Comparison of ENCODE assay signal across 1 cellular context in the genomic region with DNA sequence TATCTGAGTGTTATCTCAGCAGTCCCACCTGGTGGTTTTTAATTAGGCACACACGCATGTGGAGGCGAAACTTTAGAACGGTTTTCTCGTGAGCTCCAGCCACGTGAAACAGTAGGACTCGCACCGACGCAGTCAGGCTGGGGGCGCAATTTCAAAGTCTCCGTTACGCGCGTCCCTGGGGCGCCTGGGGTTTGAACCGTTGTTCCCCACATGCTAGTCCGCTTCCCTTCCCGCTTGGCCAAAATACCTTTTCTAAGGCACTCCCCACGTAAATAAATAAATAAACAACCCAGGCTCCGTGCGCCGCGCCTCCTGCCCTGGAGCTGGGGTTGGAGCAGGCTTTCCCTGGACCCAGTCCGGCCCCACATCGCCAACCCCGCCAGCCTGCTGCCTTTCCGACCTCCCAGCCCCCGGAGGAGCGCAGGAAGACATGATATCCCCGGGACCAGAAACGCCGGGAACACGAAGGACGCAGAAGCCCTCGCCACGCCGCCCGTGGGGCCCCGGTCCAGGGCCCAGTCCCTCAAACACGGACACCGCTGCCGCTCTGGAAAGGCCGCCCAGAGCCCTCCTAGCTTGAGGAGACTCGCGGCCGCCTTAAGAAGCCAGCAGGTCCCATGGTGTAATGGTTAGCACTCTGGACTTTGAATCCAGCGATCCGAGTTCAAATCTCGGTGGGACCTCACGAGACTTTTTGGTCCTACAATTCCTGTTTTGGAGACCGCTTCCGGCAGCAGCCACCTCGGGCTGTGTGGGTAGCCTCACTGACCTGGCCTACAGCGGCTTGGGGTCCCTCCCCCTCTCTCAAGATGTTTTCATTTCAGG.
A peak's percentile ranks its signal among the peaks of the same experiment; 100 is the strongest.
TF ChIP-seq lines count a peak whose summit lies in the region.

No MANE protein-coding gene starts in this region.

TF ChIP-seq in HepG2, 621 proteins besides CTCF, POLR2A, EP300 and RAD21 (continued from another document and continues in another):
- TF ChIP-seq, protein P1, sequence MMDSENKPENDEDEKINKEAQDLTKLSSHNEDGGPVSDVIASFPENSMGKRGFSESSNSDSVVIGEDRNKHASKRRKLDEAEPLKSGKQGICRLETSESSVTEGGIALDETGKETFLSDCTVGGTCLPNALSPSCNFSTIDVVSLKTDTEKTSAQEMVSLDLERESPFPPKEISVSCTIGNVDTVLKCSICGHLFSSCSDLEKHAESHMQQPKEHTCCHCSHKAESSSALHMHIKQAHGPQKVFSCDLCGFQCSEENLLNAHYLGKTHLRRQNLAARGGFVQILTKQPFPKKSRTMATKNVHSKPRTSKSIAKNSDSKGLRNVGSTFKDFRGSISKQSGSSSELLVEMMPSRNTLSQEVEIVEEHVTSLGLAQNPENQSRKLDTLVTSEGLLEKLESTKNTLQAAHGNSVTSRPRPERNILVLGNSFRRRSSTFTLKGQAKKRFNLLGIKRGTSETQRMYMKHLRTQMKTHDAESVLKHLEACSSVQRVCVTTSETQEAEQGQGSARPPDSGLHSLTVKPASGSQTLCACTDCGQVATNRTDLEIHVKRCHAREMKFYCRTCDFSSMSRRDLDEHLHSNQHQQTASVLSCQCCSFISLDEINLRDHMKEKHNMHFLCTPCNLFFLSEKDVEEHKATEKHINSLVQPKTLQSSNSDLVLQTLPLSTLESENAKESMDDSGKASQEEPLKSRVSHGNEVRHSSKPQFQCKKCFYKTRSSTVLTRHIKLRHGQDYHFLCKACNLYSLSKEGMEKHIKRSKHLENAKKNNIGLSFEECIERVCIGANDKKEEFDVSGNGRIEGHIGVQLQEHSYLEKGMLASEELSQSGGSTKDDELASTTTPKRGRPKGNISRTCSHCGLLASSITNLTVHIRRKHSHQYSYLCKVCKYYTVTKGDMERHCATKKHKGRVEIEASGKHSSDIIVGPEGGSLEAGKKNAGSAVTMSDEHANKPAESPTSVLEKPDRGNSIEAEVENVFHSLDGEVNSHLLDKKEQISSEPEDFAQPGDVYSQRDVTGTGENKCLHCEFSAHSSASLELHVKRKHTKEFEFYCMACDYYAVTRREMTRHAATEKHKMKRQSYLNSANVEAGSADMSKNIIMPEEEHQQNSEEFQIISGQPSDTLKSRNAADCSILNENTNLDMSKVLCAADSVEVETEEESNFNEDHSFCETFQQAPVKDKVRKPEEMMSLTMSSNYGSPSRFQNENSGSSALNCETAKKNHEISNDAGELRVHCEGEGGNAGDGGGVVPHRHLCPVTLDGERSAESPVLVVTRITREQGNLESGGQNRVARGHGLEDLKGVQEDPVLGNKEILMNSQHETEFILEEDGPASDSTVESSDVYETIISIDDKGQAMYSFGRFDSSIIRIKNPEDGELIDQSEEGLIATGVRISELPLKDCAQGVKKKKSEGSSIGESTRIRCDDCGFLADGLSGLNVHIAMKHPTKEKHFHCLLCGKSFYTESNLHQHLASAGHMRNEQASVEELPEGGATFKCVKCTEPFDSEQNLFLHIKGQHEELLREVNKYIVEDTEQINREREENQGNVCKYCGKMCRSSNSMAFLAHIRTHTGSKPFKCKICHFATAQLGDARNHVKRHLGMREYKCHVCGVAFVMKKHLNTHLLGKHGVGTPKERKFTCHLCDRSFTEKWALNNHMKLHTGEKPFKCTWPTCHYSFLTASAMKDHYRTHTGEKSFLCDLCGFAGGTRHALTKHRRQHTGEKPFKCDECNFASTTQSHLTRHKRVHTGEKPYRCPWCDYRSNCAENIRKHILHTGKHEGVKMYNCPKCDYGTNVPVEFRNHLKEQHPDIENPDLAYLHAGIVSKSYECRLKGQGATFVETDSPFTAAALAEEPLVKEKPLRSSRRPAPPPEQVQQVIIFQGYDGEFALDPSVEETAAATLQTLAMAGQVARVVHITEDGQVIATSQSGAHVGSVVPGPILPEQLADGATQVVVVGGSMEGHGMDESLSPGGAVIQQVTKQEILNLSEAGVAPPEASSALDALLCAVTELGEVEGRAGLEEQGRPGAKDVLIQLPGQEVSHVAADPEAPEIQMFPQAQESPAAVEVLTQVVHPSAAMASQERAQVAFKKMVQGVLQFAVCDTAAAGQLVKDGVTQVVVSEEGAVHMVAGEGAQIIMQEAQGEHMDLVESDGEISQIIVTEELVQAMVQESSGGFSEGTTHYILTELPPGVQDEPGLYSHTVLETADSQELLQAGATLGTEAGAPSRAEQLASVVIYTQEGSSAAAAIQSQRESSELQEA (CRISPR knock-in tag; IDR thresholded peaks at IDR 0.05; ENCODE audit: not compliant biosample characterization), result peak; percentile 60
- TF ChIP-seq, protein P2, sequence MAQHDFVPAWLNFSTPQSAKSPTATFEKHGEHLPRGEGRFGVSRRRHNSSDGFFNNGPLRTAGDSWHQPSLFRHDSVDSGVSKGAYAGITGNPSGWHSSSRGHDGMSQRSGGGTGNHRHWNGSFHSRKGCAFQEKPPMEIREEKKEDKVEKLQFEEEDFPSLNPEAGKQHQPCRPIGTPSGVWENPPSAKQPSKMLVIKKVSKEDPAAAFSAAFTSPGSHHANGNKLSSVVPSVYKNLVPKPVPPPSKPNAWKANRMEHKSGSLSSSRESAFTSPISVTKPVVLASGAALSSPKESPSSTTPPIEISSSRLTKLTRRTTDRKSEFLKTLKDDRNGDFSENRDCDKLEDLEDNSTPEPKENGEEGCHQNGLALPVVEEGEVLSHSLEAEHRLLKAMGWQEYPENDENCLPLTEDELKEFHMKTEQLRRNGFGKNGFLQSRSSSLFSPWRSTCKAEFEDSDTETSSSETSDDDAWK (CRISPR knock-in tag; IDR thresholded peaks at IDR 0.05), result no peak
- TF ChIP-seq ZNF235 (CRISPR knock-in tag; IDR thresholded peaks at IDR 0.05; ENCODE audit: borderline replicate concordance) (peak; percentile 87), SMAD9 (CRISPR knock-in tag; IDR thresholded peaks at IDR 0.05) (peak; percentile 90), ZNF274 (CRISPR knock-in tag; IDR thresholded peaks at IDR 0.05) (peak; percentile 86), ZNF337 (CRISPR knock-in tag; IDR thresholded peaks at IDR 0.05; ENCODE audit: borderline replicate concordance, low read depth) (peak; percentile 90), IKZF4 (CRISPR knock-in tag; IDR thresholded peaks at IDR 0.05; ENCODE audit: borderline replicate concordance, low read depth, not compliant biosample characterization) (peak; percentile 36), ZNF101 (CRISPR knock-in tag; IDR thresholded peaks at IDR 0.05; ENCODE audit: borderline replicate concordance, low read depth) (peak; percentile 67; the same call in 1 of the 2 replicates), ZFY (CRISPR knock-in tag; IDR thresholded peaks at IDR 0.05) (peak; percentile 80), ZIK1 (CRISPR knock-in tag; IDR thresholded peaks at IDR 0.05; ENCODE audit: borderline replicate concordance, low read depth) (peak; percentile 19; the same call in 1 of the 2 replicates), MED1 (CRISPR knock-in tag; IDR thresholded peaks at IDR 0.05) (peak; percentile 67), ADNP (CRISPR knock-in tag; IDR thresholded peaks at IDR 0.05) (peak; percentile 73), XRCC5 (optimal IDR thresholded peaks at IDR 0.05; ENCODE audit: low read length) (peak; percentile 59), ZNF747 (CRISPR knock-in tag; IDR thresholded peaks at IDR 0.05; ENCODE audit: borderline replicate concordance) (peak; percentile 37; the same call in 1 of the 2 replicates), ZFP36 (IDR thresholded peaks at IDR 0.05; ENCODE audit: borderline replicate concordance, low read depth, low read length, partially characterized antibody) (no peak), RBFOX2 (IDR thresholded peaks at IDR 0.05; ENCODE audit: low read depth, low read length) (peak; percentile 64; the same call in 1 of the 2 replicates), HNF4A (CRISPR knock-in tag; IDR thresholded peaks at IDR 0.05) (peak; percentile 99), ATF7-NPFF (CRISPR knock-in tag; IDR thresholded peaks at IDR 0.05; ENCODE audit: low read depth) (peak; percentile 86), GLI4 (CRISPR knock-in tag; IDR thresholded peaks at IDR 0.05; ENCODE audit: borderline replicate concordance) (peak; percentile 86; the same call in 1 of the 2 replicates), ZNF776 (CRISPR knock-in tag; IDR thresholded peaks at IDR 0.05) (no peak), ZSCAN30 (CRISPR knock-in tag; IDR thresholded peaks at IDR 0.05) (peak; percentile 91; the same call in 1 of the 2 replicates), MAZ (IDR thresholded peaks at IDR 0.05; ENCODE audit: borderline replicate concordance, low read depth, low read length) (0 out of 2 replicates have a peak, but pooled peaks have one; percentile 13), MAZ (CRISPR knock-in tag; IDR thresholded peaks at IDR 0.05; ENCODE audit: low read depth) (peak; percentile 83), PHF20 (CRISPR knock-in tag; IDR thresholded peaks at IDR 0.05) (peak; percentile 50; the same call in 1 of the 2 replicates), ZNF446 (CRISPR knock-in tag; IDR thresholded peaks at IDR 0.05) (peak; percentile 87; the same call in 1 of the 2 replicates), CEBPB (IDR thresholded peaks at IDR 0.05; ENCODE audit: borderline replicate concordance, low read depth, low read length) (no peak), NFYB (CRISPR knock-in tag; IDR thresholded peaks at IDR 0.05) (no peak; the same call in 1 of the 2 replicates), ZNF44 (CRISPR knock-in tag; IDR thresholded peaks at IDR 0.05) (peak; percentile 88), TARDBP (CRISPR knock-in tag; IDR thresholded peaks at IDR 0.05) (peak; percentile 49; the same call in 1 of the 2 replicates), ZBTB38 (CRISPR knock-in tag; IDR thresholded peaks at IDR 0.05) (peak; percentile 43), GTF3A (CRISPR knock-in tag; conservative IDR thresholded peaks at IDR 0.05) (peak; percentile 96), GATAD1 (CRISPR knock-in tag; IDR thresholded peaks at IDR 0.05) (no peak; the same call in none of the 2 replicates), ZNF670 (CRISPR knock-in tag; IDR thresholded peaks at IDR 0.05; ENCODE audit: borderline replicate concordance) (peak; percentile 30; the same call in 1 of the 2 replicates), ZNF772 (CRISPR knock-in tag; IDR thresholded peaks at IDR 0.05) (peak; percentile 80), ZNF543 (CRISPR knock-in tag; IDR thresholded peaks at IDR 0.05) (peak; percentile 89; the same call in 1 of the 2 replicates), ZBTB20 (CRISPR knock-in tag; IDR thresholded peaks at IDR 0.05; ENCODE audit: borderline replicate concordance, low read depth) (peak; percentile 26; the same call in 1 of the 2 replicates), ZNF510 (CRISPR knock-in tag; IDR thresholded peaks at IDR 0.05; ENCODE audit: low read depth) (peak; percentile 94; the same call in 1 of the 2 replicates), MAF1 (CRISPR knock-in tag; IDR thresholded peaks at IDR 0.05; ENCODE audit: borderline replicate concordance) (peak; percentile 99), FOXO1 (CRISPR knock-in tag; IDR thresholded peaks at IDR 0.05) (peak; percentile 8; the same call in 1 of the 2 replicates)
- TF ChIP-seq, protein P3, sequence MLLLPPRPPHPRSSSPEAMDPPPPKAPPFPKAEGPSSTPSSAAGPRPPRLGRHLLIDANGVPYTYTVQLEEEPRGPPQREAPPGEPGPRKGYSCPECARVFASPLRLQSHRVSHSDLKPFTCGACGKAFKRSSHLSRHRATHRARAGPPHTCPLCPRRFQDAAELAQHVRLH (CRISPR knock-in tag; IDR thresholded peaks at IDR 0.05; ENCODE audit: borderline replicate concordance, low read depth), result peak; percentile 92
- TF ChIP-seq, protein P4, sequence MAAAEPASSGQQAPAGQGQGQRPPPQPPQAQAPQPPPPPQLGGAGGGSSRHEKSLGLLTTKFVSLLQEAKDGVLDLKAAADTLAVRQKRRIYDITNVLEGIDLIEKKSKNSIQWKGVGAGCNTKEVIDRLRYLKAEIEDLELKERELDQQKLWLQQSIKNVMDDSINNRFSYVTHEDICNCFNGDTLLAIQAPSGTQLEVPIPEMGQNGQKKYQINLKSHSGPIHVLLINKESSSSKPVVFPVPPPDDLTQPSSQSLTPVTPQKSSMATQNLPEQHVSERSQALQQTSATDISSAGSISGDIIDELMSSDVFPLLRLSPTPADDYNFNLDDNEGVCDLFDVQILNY (CRISPR knock-in tag; conservative IDR thresholded peaks at IDR 0.05), result peak; percentile 82
- TF ChIP-seq, protein P5, sequence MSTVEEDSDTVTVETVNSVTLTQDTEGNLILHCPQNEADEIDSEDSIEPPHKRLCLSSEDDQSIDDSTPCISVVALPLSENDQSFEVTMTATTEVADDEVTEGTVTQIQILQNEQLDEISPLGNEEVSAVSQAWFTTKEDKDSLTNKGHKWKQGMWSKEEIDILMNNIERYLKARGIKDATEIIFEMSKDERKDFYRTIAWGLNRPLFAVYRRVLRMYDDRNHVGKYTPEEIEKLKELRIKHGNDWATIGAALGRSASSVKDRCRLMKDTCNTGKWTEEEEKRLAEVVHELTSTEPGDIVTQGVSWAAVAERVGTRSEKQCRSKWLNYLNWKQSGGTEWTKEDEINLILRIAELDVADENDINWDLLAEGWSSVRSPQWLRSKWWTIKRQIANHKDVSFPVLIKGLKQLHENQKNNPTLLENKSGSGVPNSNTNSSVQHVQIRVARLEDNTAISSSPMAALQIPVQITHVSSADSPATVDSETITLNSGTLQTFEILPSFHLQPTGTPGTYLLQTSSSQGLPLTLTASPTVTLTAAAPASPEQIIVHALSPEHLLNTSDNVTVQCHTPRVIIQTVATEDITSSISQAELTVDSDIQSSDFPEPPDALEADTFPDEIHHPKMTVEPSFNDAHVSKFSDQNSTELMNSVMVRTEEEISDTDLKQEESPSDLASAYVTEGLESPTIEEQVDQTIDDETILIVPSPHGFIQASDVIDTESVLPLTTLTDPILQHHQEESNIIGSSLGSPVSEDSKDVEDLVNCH (CRISPR knock-in tag; IDR thresholded peaks at IDR 0.05), result 0 out of 2 replicates have a peak, but pooled peaks have one; percentile 76
- TF ChIP-seq, protein P6, sequence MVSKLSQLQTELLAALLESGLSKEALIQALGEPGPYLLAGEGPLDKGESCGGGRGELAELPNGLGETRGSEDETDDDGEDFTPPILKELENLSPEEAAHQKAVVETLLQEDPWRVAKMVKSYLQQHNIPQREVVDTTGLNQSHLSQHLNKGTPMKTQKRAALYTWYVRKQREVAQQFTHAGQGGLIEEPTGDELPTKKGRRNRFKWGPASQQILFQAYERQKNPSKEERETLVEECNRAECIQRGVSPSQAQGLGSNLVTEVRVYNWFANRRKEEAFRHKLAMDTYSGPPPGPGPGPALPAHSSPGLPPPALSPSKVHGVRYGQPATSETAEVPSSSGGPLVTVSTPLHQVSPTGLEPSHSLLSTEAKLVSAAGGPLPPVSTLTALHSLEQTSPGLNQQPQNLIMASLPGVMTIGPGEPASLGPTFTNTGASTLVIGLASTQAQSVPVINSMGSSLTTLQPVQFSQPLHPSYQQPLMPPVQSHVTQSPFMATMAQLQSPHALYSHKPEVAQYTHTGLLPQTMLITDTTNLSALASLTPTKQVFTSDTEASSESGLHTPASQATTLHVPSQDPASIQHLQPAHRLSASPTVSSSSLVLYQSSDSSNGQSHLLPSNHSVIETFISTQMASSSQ (IDR thresholded peaks at IDR 0.05; ENCODE audit: low read depth), result no peak
- TF ChIP-seq, protein P6 (CRISPR knock-in tag; IDR thresholded peaks at IDR 0.05; ENCODE audit: borderline replicate concordance), result peak; percentile 27; the same call in 1 of the 2 replicates
